Comparison of ENCODE assay signal across 8 cellular contexts in genomic region chr1:211323156-211324063, GRCh38. TPM values are rescaled to one million over a fixed set of nuclear protein-coding genes. Genes with fewer than 3 reads are reported as not detected.
DNase-seq lines count a peak whose midpoint lies in the region; ATAC-seq and FAIRE-seq lines count a peak whose summit lies in the region.

No MANE protein-coding gene starts in this region.

- H3K9me3 Mint-ChIP-seq in IgD-negative memory B cell, result peaks cover 0 to 2% (median 0%) of the 10 kb centered on the region in 3 donors
- H3K9me3 Mint-ChIP-seq in activated T-helper 1 cell treated with anti-CD3 and anti-CD28 coated beads, Interleukin-12 subunit alpha, Interleukin-12 subunit beta, Interleukin-2, Interleukin-4 antibody, amounts not matched to agents 30 ng/mL and 10 ng/mL and 1 ng/mL, durations not matched to agents 14 hours and 24 hours and 36 hours, result no peaks in the 10 kb centered on the region

- peaks cover 32 to 40% (median 36%) of the 10 kb centered on the region in 3 donors for H3K4me1 Mint-ChIP-seq in IgD-negative memory B cell
- H3K4me1 Mint-ChIP-seq in activated T-helper 1 cell treated with anti-CD3 and anti-CD28 coated beads, Interleukin-12 subunit alpha, Interleukin-12 subunit beta, Interleukin-2, Interleukin-4 antibody, amounts not matched to agents 30 ng/mL and 10 ng/mL and 1 ng/mL, durations not matched to agents 14 hours and 24 hours and 36 hours (ENCODE audit: low read depth), result peaks cover 72% of the 10 kb centered on the region

- peak; percentile 70 for DNase-seq in ELF-1 (ENCODE audit: low read depth, low spot score)
- peak; percentile 85 for DNase-seq in OCI-M1 (lab: John Stamatoyannopoulos, UW)
- DNase-seq in activated T-helper 1 cell treated with anti-CD3 and anti-CD28 coated beads, Interleukin-12 subunit alpha, Interleukin-12 subunit beta, Interleukin-2, Interleukin-4 antibody, amounts not matched to agents 30 ng/mL and 10 ng/mL and 1 ng/mL, durations not matched to agents 14 hours and 24 hours and 36 hours (ENCODE audit: low spot score), result peak; percentile 56
- peak; percentile 36 to 48 for DNase-seq in frontal cortex (ENCODE audit: low spot score in 2 of 2)
- peak; percentile 39 for DNase-seq in putamen (ENCODE audit: low spot score)
- DNase-seq in GOT3 (lab: John Stamatoyannopoulos, UW), result no peak

- peaks cover 2% of the 10 kb centered on the region for H3K36me3 Mint-ChIP-seq in IgD-negative memory B cell
- peaks cover 8% of the 10 kb centered on the region for H3K36me3 Mint-ChIP-seq in activated T-helper 1 cell treated with anti-CD3 and anti-CD28 coated beads, Interleukin-12 subunit alpha, Interleukin-12 subunit beta, Interleukin-2, Interleukin-4 antibody, amounts not matched to agents 30 ng/mL and 10 ng/mL and 1 ng/mL, durations not matched to agents 14 hours and 24 hours and 36 hours (ENCODE audit: low read depth)

- peak overlapping the region in 1 of 4 donors; percentile 95 for H3K4me3 Mint-ChIP-seq in IgD-negative memory B cell
- H3K4me3 Mint-ChIP-seq in activated T-helper 1 cell treated with anti-CD3 and anti-CD28 coated beads, Interleukin-12 subunit alpha, Interleukin-12 subunit beta, Interleukin-2, Interleukin-4 antibody, amounts not matched to agents 30 ng/mL and 10 ng/mL and 1 ng/mL, durations not matched to agents 14 hours and 24 hours and 36 hours, result no peak overlapping the region

- ATAC-seq in GM21576 (IDR thresholded peaks at IDR 0.05; ENCODE audit: unreplicated experiment), result peak; percentile 44

- intact Hi-C loops in activated T-helper 1 cell treated with anti-CD3 and anti-CD28 coated beads, Interleukin-12 subunit alpha, Interleukin-12 subunit beta, Interleukin-2, Interleukin-4 antibody, amounts not matched to agents 30 ng/mL and 10 ng/mL and 1 ng/mL, durations not matched to agents 14 hours and 24 hours and 36 hours (cut with micrococcal nuclease), result loop anchor here (1.0 to 2.0 kb wide), 15 partner anchors 18 to 1273 kb away; partner anchors contain the start of genes RCOR3 and SLC30A1

- peaks cover 2% of the 10 kb centered on the region for H3K27me3 Mint-ChIP-seq in IgD-negative memory B cell
- no peaks in the 10 kb centered on the region for H3K27me3 Mint-ChIP-seq in activated T-helper 1 cell treated with anti-CD3 and anti-CD28 coated beads, Interleukin-12 subunit alpha, Interleukin-12 subunit beta, Interleukin-2, Interleukin-4 antibody, amounts not matched to agents 30 ng/mL and 10 ng/mL and 1 ng/mL, durations not matched to agents 14 hours and 24 hours and 36 hours (ENCODE audit: insufficient read depth)

- peak overlapping the region in 2 of 3 donors; percentile 40 to 64 for H3K27ac Mint-ChIP-seq in IgD-negative memory B cell
- peak overlapping the region; percentile 81 for H3K27ac Mint-ChIP-seq in activated T-helper 1 cell treated with anti-CD3 and anti-CD28 coated beads, Interleukin-12 subunit alpha, Interleukin-12 subunit beta, Interleukin-2, Interleukin-4 antibody, amounts not matched to agents 30 ng/mL and 10 ng/mL and 1 ng/mL, durations not matched to agents 14 hours and 24 hours and 36 hours

- FAIRE-seq in frontal cortex (lab: Jason Lieb, UNC), result no peak

RNA-seq across cellular contexts. Expression of gene TRAF5, which starts 3.2 kb away (rescaled TPM):
- polyA plus RNA-seq in IgD-negative memory B cell, result 78.6 TPM
- total RNA-seq in activated T-helper 1 cell treated with anti-CD3 and anti-CD28 coated beads, Interleukin-12 subunit alpha, Interleukin-12 subunit beta, Interleukin-2, Interleukin-4 antibody, amounts not matched to agents 30 ng/mL and 10 ng/mL and 1 ng/mL, durations not matched to agents 14 hours and 24 hours and 36 hours, result 54.3 and 57.2 TPM in 2 replicates
- 16.3 TPM for total RNA-seq in frontal cortex
